9 cellular contexts compared by ENCODE assay signal in genomic region chr18:13381331-13381730, GRCh38.
A peak's percentile ranks its signal among the peaks of the same experiment; 100 is the strongest.
DNase-seq lines count a peak whose midpoint lies in the region; ATAC-seq, FAIRE-seq and TF ChIP-seq lines count a peak whose summit lies in the region.
"Had no signal": no experiment of that assay in that cellular context is flagged by ENCODE, and none has a peak within 500 bp of the region (broad histone marks: within the 10 kb centered on the region; RNA-seq: fewer than 3 reads in every experiment).

No MANE protein-coding gene starts in this region.

- ATAC-seq in GM21576 (IDR thresholded peaks at IDR 0.05; ENCODE audit: unreplicated experiment) = no peak
- ATAC-seq: HCT116 had no signal

- H3K27ac ChIP-seq in BLaER1 treated with 17β-estradiol and CSF1 and Interleukin-3, amounts not matched to agents 10 nM and 100 nM = peak overlapping the region; percentile 57 to 93 (median 77)
- H3K27ac ChIP-seq in MM.1S (ENCODE audit: low read length) = peak overlapping the region; percentile 68
- peak overlapping the region; percentile 82 for H3K27ac ChIP-seq in duodenal mucosa (ENCODE audit: low read depth, low read length)

- peak overlapping the region; percentile 48 to 84 (median 71) for H3K9ac ChIP-seq in BLaER1 treated with 17β-estradiol and CSF1 and Interleukin-3, amounts not matched to agents 10 nM and 100 nM
- H3K9ac ChIP-seq in MM.1S (ENCODE audit: low read length) (peak overlapping the region; percentile 69), duodenal mucosa (ENCODE audit: low read depth in 1 of 2, low read length in 2 of 2) (peak overlapping the region; percentile 28 to 68)

- peaks cover 4% of the 10 kb centered on the region for H3K27me3 Mint-ChIP-seq in osteocyte (ENCODE audit: unreplicated experiment)

- no peak overlapping the region for H3K4me3 Mint-ChIP-seq in osteocyte (ENCODE audit: unreplicated experiment)

- H3K9me2 ChIP-seq in MM.1S (replicated peaks; ENCODE audit: insufficient read depth, low read length) = no peaks in the 10 kb centered on the region

- no peaks in the 10 kb centered on the region for H3K79me2 ChIP-seq in MM.1S (ENCODE audit: low read length)

- peaks cover 27% of the 10 kb centered on the region for H3K4me1 Mint-ChIP-seq in osteocyte (ENCODE audit: unreplicated experiment)

- FAIRE-seq in frontal cortex (lab: Jason Lieb, UNC) = no peak

- peak overlapping the region; percentile 99 for H3K27ac Mint-ChIP-seq in osteocyte (ENCODE audit: unreplicated experiment)

- no peak for TF ChIP-seq CTCF in MM.1S (IDR thresholded peaks at IDR 0.05; ENCODE audit: low read length)
- TF ChIP-seq CTCF in osteocyte (IDR thresholded peaks at IDR 0.05) = no peak

- no peaks in the 10 kb centered on the region for H3K36me3 Mint-ChIP-seq in osteocyte (ENCODE audit: unreplicated experiment)

- H4K20me1 ChIP-seq in BLaER1 treated with 17β-estradiol and CSF1 and Interleukin-3, amounts not matched to agents 10 nM and 100 nM = peaks cover 0 to 43% (median 5%) of the 10 kb centered on the region in 11 experiments; a peak in 8 of 22 replicates
- H4K20me1 ChIP-seq in MM.1S (ENCODE audit: insufficient read depth, low read length) = no peaks in the 10 kb centered on the region

- H3K9me3 ChIP-seq in BLaER1 treated with 17β-estradiol and CSF1 and Interleukin-3, amounts not matched to agents 10 nM and 100 nM (replicated peaks in 1 of 11) = no peaks in the 10 kb centered on the region
- no peaks in the 10 kb centered on the region for H3K9me3 ChIP-seq in MM.1S (replicated peaks; ENCODE audit: insufficient read depth, low read length)
- no peaks in the 10 kb centered on the region for H3K9me3 ChIP-seq in duodenal mucosa (ENCODE audit: control insufficient read depth in 1 of 2, low read length in 2 of 2)

- peak overlapping the region; percentile 82 to 98 (median 85) for H3K4me2 ChIP-seq in BLaER1 treated with 17β-estradiol and CSF1 and Interleukin-3, amounts not matched to agents 10 nM and 100 nM
- H3K4me2 ChIP-seq in MM.1S (ENCODE audit: low read depth, low read length) = peak overlapping the region; percentile 85

- peak overlapping the region; percentile 67 for H2AFZ ChIP-seq in MM.1S (ENCODE audit: low read length)

- H3K36me3 ChIP-seq in BLaER1 treated with 17β-estradiol and CSF1 and Interleukin-3, amounts not matched to agents 10 nM and 100 nM = 0 out of 22 replicates have a peak, but pooled peaks cover 0 to 3% (median 0%) of the 10 kb centered on the region in 11 experiments
- no peaks in the 10 kb centered on the region for H3K36me3 ChIP-seq in MM.1S (replicated peaks; ENCODE audit: insufficient read depth, low read length)
- H3K36me3 ChIP-seq in duodenal mucosa (ENCODE audit: control insufficient read depth in 1 of 2, insufficient read depth in 2 of 2, low read length in 2 of 2) = no peaks in the 10 kb centered on the region

- DNase-seq in MM.1S = no peak
- peak; percentile 65 for DNase-seq in osteocyte (ENCODE audit: extremely low spot score, unreplicated experiment)
- DNase-seq in NCI-H69 (lab: John Stamatoyannopoulos, UW) = no peak
- no peak for DNase-seq in stimulated activated CD4-positive, alpha-beta T cell treated with anti-CD3 and anti-CD28 coated beads, Interleukin-4, amount 100 ng/mL, for 24 hours
- no peak for DNase-seq in frontal cortex (ENCODE audit: low spot score in 2 of 2)

- H3K27me3 ChIP-seq in BLaER1 treated with 17β-estradiol and CSF1 and Interleukin-3, amounts not matched to agents 10 nM and 100 nM = peaks cover 0 to 8% (median 0%) of the 10 kb centered on the region in 11 experiments; a peak in 2 of 22 replicates
- no peaks in the 10 kb centered on the region for H3K27me3 ChIP-seq in MM.1S (replicated peaks; ENCODE audit: insufficient read depth, low read length)
- no peaks in the 10 kb centered on the region for H3K27me3 ChIP-seq in duodenal mucosa (ENCODE audit: control insufficient read depth in 1 of 2, insufficient read depth in 2 of 2, low read length in 2 of 2)

- peaks cover 5% of the 10 kb centered on the region for H3K9me3 Mint-ChIP-seq in osteocyte (ENCODE audit: unreplicated experiment)

- H3K4me1 ChIP-seq in BLaER1 treated with 17β-estradiol and CSF1 and Interleukin-3, amounts not matched to agents 10 nM and 100 nM = peaks cover 69 to 83% (median 76%) of the 10 kb centered on the region in 10 experiments
- peaks cover 10% of the 10 kb centered on the region; the same call in 1 of the 2 replicates for H3K4me1 ChIP-seq in MM.1S (ENCODE audit: low read length)
- peaks cover 27 to 30% of the 10 kb centered on the region in 2 donors for H3K4me1 ChIP-seq in duodenal mucosa (ENCODE audit: control insufficient read depth in 1 of 2, insufficient read depth in 2 of 2, low read length in 2 of 2)

- peak overlapping the region in 9 of 10 experiments; percentile 26 to 62 (median 52); a peak in 17 of 20 replicates for H3K4me3 ChIP-seq in BLaER1 treated with 17β-estradiol and CSF1 and Interleukin-3, amounts not matched to agents 10 nM and 100 nM
- H3K4me3 ChIP-seq in MM.1S (ENCODE audit: low read length) (peak overlapping the region; percentile 50; the same call in 1 of the 2 replicates), duodenal mucosa (ENCODE audit: low read depth in 1 of 2, low read length in 2 of 2) (peak overlapping the region; percentile 67 to 73)

- no peaks in the 10 kb centered on the region for H3F3A ChIP-seq in MM.1S (ENCODE audit: insufficient read depth, low read length)
